In the genomic region with DNA sequence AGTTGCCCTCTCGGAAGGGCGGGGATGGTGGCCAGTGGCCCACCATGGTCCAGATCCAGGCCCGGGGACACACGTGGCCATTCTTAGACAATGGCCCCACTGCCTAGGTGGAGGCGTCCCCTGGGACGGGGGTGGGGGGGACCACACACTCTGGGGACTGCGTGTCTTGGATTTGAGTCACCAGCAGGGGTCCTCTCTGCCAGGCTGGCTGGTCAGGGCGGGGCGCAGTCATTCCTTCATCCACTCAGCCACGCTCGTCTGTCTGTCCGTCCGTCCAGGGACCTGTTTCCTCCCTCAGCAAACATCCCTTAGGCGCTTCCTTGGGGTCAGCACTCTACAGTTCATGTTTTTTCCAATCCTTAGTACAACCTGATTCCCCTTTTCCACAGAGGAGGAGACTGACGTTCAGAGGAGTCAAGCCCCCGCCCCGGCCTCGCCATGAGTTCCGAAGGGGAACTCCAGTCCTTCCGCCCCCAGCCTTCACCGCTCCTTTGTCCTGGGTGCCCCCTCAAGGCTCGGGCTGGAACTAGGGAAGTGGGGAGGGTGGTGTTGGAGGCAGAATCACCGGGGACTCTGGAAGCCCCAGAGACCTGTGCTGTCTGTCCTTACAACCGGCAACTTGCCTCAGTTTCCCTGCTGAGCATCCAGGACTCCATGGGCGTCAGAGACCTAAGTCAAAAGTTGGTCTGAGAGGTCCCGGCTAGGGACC, we compare ENCODE assay signal across 1 cellular context.
TF ChIP-seq lines count a peak whose summit lies in the region.

No MANE protein-coding gene starts in this region.

TF ChIP-seq in HepG2, 621 proteins besides CTCF, POLR2A, EP300 and RAD21 (continued from another document):
- TF ChIP-seq, protein P1, sequence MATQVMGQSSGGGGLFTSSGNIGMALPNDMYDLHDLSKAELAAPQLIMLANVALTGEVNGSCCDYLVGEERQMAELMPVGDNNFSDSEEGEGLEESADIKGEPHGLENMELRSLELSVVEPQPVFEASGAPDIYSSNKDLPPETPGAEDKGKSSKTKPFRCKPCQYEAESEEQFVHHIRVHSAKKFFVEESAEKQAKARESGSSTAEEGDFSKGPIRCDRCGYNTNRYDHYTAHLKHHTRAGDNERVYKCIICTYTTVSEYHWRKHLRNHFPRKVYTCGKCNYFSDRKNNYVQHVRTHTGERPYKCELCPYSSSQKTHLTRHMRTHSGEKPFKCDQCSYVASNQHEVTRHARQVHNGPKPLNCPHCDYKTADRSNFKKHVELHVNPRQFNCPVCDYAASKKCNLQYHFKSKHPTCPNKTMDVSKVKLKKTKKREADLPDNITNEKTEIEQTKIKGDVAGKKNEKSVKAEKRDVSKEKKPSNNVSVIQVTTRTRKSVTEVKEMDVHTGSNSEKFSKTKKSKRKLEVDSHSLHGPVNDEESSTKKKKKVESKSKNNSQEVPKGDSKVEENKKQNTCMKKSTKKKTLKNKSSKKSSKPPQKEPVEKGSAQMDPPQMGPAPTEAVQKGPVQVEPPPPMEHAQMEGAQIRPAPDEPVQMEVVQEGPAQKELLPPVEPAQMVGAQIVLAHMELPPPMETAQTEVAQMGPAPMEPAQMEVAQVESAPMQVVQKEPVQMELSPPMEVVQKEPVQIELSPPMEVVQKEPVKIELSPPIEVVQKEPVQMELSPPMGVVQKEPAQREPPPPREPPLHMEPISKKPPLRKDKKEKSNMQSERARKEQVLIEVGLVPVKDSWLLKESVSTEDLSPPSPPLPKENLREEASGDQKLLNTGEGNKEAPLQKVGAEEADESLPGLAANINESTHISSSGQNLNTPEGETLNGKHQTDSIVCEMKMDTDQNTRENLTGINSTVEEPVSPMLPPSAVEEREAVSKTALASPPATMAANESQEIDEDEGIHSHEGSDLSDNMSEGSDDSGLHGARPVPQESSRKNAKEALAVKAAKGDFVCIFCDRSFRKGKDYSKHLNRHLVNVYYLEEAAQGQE (IDR thresholded peaks at IDR 0.05; ENCODE audit: borderline replicate concordance in 1 of 2, low read depth in 1 of 2, low read length in 2 of 2), result no peak
- TF ChIP-seq, protein P2, sequence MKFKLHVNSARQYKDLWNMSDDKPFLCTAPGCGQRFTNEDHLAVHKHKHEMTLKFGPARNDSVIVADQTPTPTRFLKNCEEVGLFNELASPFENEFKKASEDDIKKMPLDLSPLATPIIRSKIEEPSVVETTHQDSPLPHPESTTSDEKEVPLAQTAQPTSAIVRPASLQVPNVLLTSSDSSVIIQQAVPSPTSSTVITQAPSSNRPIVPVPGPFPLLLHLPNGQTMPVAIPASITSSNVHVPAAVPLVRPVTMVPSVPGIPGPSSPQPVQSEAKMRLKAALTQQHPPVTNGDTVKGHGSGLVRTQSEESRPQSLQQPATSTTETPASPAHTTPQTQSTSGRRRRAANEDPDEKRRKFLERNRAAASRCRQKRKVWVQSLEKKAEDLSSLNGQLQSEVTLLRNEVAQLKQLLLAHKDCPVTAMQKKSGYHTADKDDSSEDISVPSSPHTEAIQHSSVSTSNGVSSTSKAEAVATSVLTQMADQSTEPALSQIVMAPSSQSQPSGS (CRISPR knock-in tag; IDR thresholded peaks at IDR 0.05), result no peak
